8 cellular contexts compared by ENCODE assay signal in the genomic region with DNA sequence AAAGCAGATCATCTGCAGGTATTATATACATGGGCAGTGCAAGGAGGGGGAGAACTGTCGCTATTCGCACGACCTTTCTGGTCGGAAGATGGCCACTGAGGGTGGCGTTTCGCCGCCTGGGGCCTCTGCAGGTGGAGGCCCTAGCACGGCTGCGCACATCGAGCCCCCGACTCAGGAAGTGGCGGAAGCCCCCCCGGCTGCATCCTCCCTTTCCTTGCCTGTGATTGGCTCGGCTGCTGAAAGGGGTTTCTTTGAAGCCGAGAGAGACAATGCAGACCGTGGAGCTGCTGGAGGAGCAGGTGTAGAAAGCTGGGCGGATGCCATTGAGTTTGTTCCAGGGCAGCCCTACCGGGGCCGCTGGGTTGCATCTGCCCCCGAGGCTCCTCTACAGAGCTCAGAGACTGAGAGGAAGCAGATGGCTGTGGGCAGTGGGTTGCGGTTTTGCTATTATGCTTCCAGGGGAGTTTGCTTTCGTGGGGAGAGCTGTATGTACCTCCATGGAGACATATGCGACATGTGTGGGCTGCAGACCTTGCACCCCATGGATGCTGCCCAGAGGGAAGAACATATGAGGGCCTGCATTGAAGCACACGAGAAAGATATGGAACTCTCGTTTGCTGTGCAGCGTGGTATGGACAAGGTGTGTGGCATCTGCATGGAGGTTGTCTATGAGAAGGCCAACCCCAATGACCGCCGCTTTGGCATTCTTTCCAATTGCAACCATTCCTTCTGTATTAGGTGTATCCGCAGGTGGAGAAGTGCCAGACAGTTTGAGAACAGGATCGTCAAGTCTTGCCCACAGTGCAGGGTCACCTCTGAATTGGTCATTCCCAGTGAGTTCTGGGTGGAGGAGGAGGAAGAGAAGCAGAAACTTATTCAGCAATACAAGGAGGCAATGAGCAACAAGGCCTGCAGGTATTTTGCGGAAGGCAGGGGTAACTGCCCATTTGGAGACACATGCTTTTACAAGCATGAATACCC. TPM values are rescaled to one million over a fixed set of nuclear protein-coding genes. Genes with fewer than 3 reads are reported as not detected.
A peak's percentile ranks its signal among the peaks of the same experiment; 100 is the strongest.
DNase-seq lines count a peak whose midpoint lies in the region; ATAC-seq and TF ChIP-seq lines count a peak whose summit lies in the region.

No MANE protein-coding gene starts in this region.

- CTCF ChIA-PET in mammary epithelial cell (lab: Charles Lee; ENCODE audit: low non-redundant PET) = no interaction called here

- DNase-seq in NCI-H2196 (lab: John Stamatoyannopoulos, UW; ENCODE audit: unreplicated experiment) (peak; percentile 78), left kidney (ENCODE audit: low read depth, low spot score) (peak; percentile 71), islet precursor cell (no peak), SW480 (ENCODE audit: low spot score) (no peak), mammary epithelial cell (no peak)
- peak; percentile 6 for DNase-seq in activated T-cell treated with anti-CD3 and anti-CD28 coated beads, Interleukin-2, amount 50 U/mL, for 4 hours

- H3K4me2 ChIP-seq in mammary epithelial cell (ENCODE audit: insufficient read depth, low read depth, low read length) = no peak overlapping the region

- TF ChIP-seq CTCF in mammary epithelial cell (conservative IDR thresholded peaks at IDR 0.05 in 1 of 2, IDR thresholded peaks at IDR 0.05 in 1 of 2; ENCODE audit: extremely low read depth in 1 of 2, insufficient read depth in 1 of 2, low read depth in 1 of 2, low read length in 2 of 2) = no peak

- no peaks in the 10 kb centered on the region for H3K4me1 Mint-ChIP-seq in activated T-cell treated with anti-CD3 and anti-CD28 coated beads, Interleukin-2, amount 50 U/mL, for 4 hours (ENCODE audit: low read depth)

- no peak overlapping the region for H2AFZ ChIP-seq in mammary epithelial cell (ENCODE audit: low read depth, low read length)

- no peaks in the 10 kb centered on the region for H4K20me1 ChIP-seq in mammary epithelial cell (ENCODE audit: insufficient read depth, low read length)

- peak; percentile 18 for TF ChIP-seq POLR2A in GM19193 (IDR thresholded peaks at IDR 0.05; ENCODE audit: extremely low read depth, insufficient read depth, insufficient read length)

- H3K27ac ChIP-seq in mammary epithelial cell (ENCODE audit: insufficient read depth, low read depth, low read length) = no peak overlapping the region

- 76% methylated on average over 20 of the region's 31 CpGs for WGBS in mammary epithelial cell (ENCODE audit: low coverage, missing lambda C conversion rate)

- no peaks in the 10 kb centered on the region for H3K9me3 Mint-ChIP-seq in activated T-cell treated with anti-CD3 and anti-CD28 coated beads, Interleukin-2, amount 50 U/mL, for 4 hours

- no peaks in the 10 kb centered on the region for H3K4me1 ChIP-seq in mammary epithelial cell (ENCODE audit: insufficient read depth, low read length)

- H3K36me3 Mint-ChIP-seq in activated T-cell treated with anti-CD3 and anti-CD28 coated beads, Interleukin-2, amount 50 U/mL, for 4 hours (ENCODE audit: insufficient read depth) = no peaks in the 10 kb centered on the region

- no TSS peak for BruUV-seq in mammary epithelial cell (replicated peaks; lab: Mats Ljungman, UMichigan)

- no peaks in the 10 kb centered on the region for H3K36me3 ChIP-seq in mammary epithelial cell (ENCODE audit: insufficient read depth, low read length)

- ATAC-seq in activated T-cell treated with anti-CD3 and anti-CD28 coated beads, Interleukin-2, amount 50 U/mL, for 4 hours = peak; percentile 56 to 65
- no peak for ATAC-seq in HG02623 (IDR thresholded peaks at IDR 0.05; ENCODE audit: unreplicated experiment)

- H3K9ac ChIP-seq in mammary epithelial cell (ENCODE audit: insufficient read depth, low read length) = no peak overlapping the region

- peaks cover 6% of the 10 kb centered on the region for H3K27me3 Mint-ChIP-seq in activated T-cell treated with anti-CD3 and anti-CD28 coated beads, Interleukin-2, amount 50 U/mL, for 4 hours (ENCODE audit: low read depth)

- no peaks in the 10 kb centered on the region for H3K27me3 ChIP-seq in mammary epithelial cell (ENCODE audit: insufficient read depth, low read length)

- intact Hi-C loops in mammary epithelial cell (cut with micrococcal nuclease) = no loop called here

- peaks cover 17% of the 10 kb centered on the region for H3K9me3 ChIP-seq in mammary epithelial cell (replicated peaks; ENCODE audit: insufficient read depth, low read length)

- H3K4me3 Mint-ChIP-seq in activated T-cell treated with anti-CD3 and anti-CD28 coated beads, Interleukin-2, amount 50 U/mL, for 4 hours = peak overlapping the region; percentile 81

- in situ Hi-C loops in mammary epithelial cell (cut with MboI; ENCODE audit: low sequenced_read_pairs in 2 of 2) = no loop called here

- no peak overlapping the region for H3K4me3 ChIP-seq in mammary epithelial cell (replicated peaks in 1 of 3; ENCODE audit: insufficient read depth in 1 of 3, low read depth in 2 of 3, low read length in 3 of 3)

- dilution Hi-C loops in mammary epithelial cell (cut with HindIII; ENCODE audit: low sequenced_read_pairs) = no loop called here

- H3K79me2 ChIP-seq in mammary epithelial cell (ENCODE audit: insufficient read depth, low read length) = no peaks in the 10 kb centered on the region

RNA-seq across cellular contexts. Expression of a gene that starts 0.9 kb away (rescaled TPM):
- total RNA-seq in activated T-cell treated with anti-CD3 and anti-CD28 coated beads, Interleukin-2, amount 50 U/mL, for 4 hours = 1 to 10 TPM; 1.6 to 3.8 (median 2.1) TPM
- total RNA-seq in mammary epithelial cell = 1 to 10 TPM in 1 of 2 donors, not detected in 1; 1.3 TPM
- polyA plus RNA-seq in mammary epithelial cell = not detected
- polyA minus RNA-seq in mammary epithelial cell = not detected

Comparison
In these comparisons a context has a peak if more than half of its experiments do, and no peak if none do; other contexts are left out.
1. DNase-seq: peak in NCI-H2196 (single experiment), activated T-cell treated with anti-CD3 and anti-CD28 coated beads, Interleukin-2, amount 50 U/mL, for 4 hours (single experiment) and left kidney (single experiment); none in islet precursor cell (single experiment), SW480 (single experiment) and mammary epithelial cell (single experiment).